9 cellular contexts compared by ENCODE assay signal in genomic region chr13:60448907-60449510, GRCh38. TPM values are rescaled to one million over a fixed set of nuclear protein-coding genes. Genes with fewer than 3 reads are reported as not detected.
A peak's percentile ranks its signal among the peaks of the same experiment; 100 is the strongest.
DNase-seq lines count a peak whose midpoint lies in the region; ATAC-seq and TF ChIP-seq lines count a peak whose summit lies in the region.
"Had no signal": no experiment of that assay in that cellular context is flagged by ENCODE, and none has a peak within 500 bp of the region (broad histone marks: within the 10 kb centered on the region; RNA-seq: fewer than 3 reads in every experiment).

No MANE protein-coding gene starts in this region.

- H3K4me1 Mint-ChIP-seq in activated B cell treated with CpG ODN at 0.5 μM for 24 hours: no peaks in the 10 kb centered on the region
- H3K4me1 Mint-ChIP-seq: stimulated activated naive B cell treated with anti-CD40 and anti-IgM and Interleukin-4, amounts not matched to agents 10 μg/mL and 1 μg/mL and 100 μg/mL, for 72 hours had no signal

- POLR2A ChIA-PET in HEK293 (lab: Yijun Ruan, JAX) (no interaction called here), activated B cell treated with CpG ODN at 0.5 μM for 24 hours (lab: Charles Lee) (no interaction called here)

- no peak overlapping the region for H3K4me3 Mint-ChIP-seq in activated B cell treated with CpG ODN at 0.5 μM for 24 hours
- H3K4me3 Mint-ChIP-seq: stimulated activated naive B cell treated with anti-CD40 and anti-IgM and Interleukin-4, amounts not matched to agents 10 μg/mL and 1 μg/mL and 100 μg/mL, for 72 hours had no signal

- H3K36me3 Mint-ChIP-seq in activated B cell treated with CpG ODN at 0.5 μM for 24 hours (ENCODE audit: low read depth): peaks cover 10% of the 10 kb centered on the region

- H3K27ac ChIP-seq in cardiac muscle cell: no peak overlapping the region
- H3K27ac ChIP-seq in HEK293 (ENCODE audit: extremely low read depth, low read depth, low read length): no peak overlapping the region
- H3K27ac ChIP-seq in right atrium auricular region: no peak overlapping the region

- no peak for TF ChIP-seq POLR2A in NB4 (IDR thresholded peaks at IDR 0.05; ENCODE audit: extremely low read depth, insufficient read length)

- H3K4me1 ChIP-seq in cardiac muscle cell (ENCODE audit: low read depth) (no peaks in the 10 kb centered on the region), HEK293 (ENCODE audit: control insufficient read depth, insufficient read depth, low read length) (no peaks in the 10 kb centered on the region), right atrium auricular region (no peaks in the 10 kb centered on the region)

- H3K27me3 Mint-ChIP-seq in activated B cell treated with CpG ODN at 0.5 μM for 24 hours: no peaks in the 10 kb centered on the region
- H3K27me3 Mint-ChIP-seq: stimulated activated naive B cell treated with anti-CD40 and anti-IgM and Interleukin-4, amounts not matched to agents 10 μg/mL and 1 μg/mL and 100 μg/mL, for 72 hours had no signal

- no peak overlapping the region for H3K27ac Mint-ChIP-seq in activated B cell treated with CpG ODN at 0.5 μM for 24 hours
- H3K27ac Mint-ChIP-seq: stimulated activated naive B cell treated with anti-CD40 and anti-IgM and Interleukin-4, amounts not matched to agents 10 μg/mL and 1 μg/mL and 100 μg/mL, for 72 hours had no signal

- H3K9me3 ChIP-seq in cardiac muscle cell (ENCODE audit: low read depth) (no peaks in the 10 kb centered on the region), HEK293 (ENCODE audit: control insufficient read depth, insufficient read depth, low read depth, low read length) (no peaks in the 10 kb centered on the region), right atrium auricular region (no peaks in the 10 kb centered on the region)

- intact Hi-C loops in Right ventricle myocardium inferior (cut with DNase I) (no loop called here), activated B cell treated with CpG ODN at 0.5 μM for 24 hours (cut with micrococcal nuclease) (no loop called here)

- CTCF ChIA-PET in HEK293 (lab: Yijun Ruan, JAX): interaction anchor here (0.5 to 2.0 kb wide), 13 partner anchors 9 to 764 kb away, joined by 3 to 8 read pairs (median 3); no protein-coding TSS in a partner anchor
- CTCF ChIA-PET in activated B cell treated with CpG ODN at 0.5 μM for 24 hours (lab: Charles Lee): interaction anchor here (1.5 to 1.9 kb wide), 3 partner anchors 9 to 18 kb away, joined by 3 to 9 read pairs (median 6); no protein-coding TSS in a partner anchor

- no peaks in the 10 kb centered on the region for H3K27me3 ChIP-seq in cardiac muscle cell
- H3K27me3 ChIP-seq in right atrium auricular region: no peaks in the 10 kb centered on the region

- H3K36me3 ChIP-seq in cardiac muscle cell (no peaks in the 10 kb centered on the region), HEK293 (ENCODE audit: control insufficient read depth in 2 of 2, insufficient read depth in 1 of 2, low read length in 2 of 2) (no peaks in the 10 kb centered on the region), right atrium auricular region (no peaks in the 10 kb centered on the region)

- no peaks in the 10 kb centered on the region for H3K9me3 Mint-ChIP-seq in activated B cell treated with CpG ODN at 0.5 μM for 24 hours
- H3K9me3 Mint-ChIP-seq: stimulated activated naive B cell treated with anti-CD40 and anti-IgM and Interleukin-4, amounts not matched to agents 10 μg/mL and 1 μg/mL and 100 μg/mL, for 72 hours had no signal

- peak; percentile 50 to 74 for DNase-seq in cardiac muscle cell (ENCODE audit: low read depth in 1 of 2, low spot score in 1 of 2)
- no peak for DNase-seq in Right ventricle myocardium inferior (ENCODE audit: missing footprints)
- peak; percentile 63 for DNase-seq in NB4 (ENCODE audit: low read depth)
- no peak for DNase-seq in activated B cell treated with CpG ODN at 0.5 μM for 24 hours
- no peak for DNase-seq in right atrium auricular region (ENCODE audit: low spot score)
- DNase-seq in stromal cell of bone marrow (ENCODE audit: low read depth): peak; percentile 41
- no peak for DNase-seq in NCI-H128 (lab: John Stamatoyannopoulos, UW; ENCODE audit: unreplicated experiment)
- DNase-seq: stimulated activated naive B cell treated with anti-CD40 and anti-IgM and Interleukin-4, amounts not matched to agents 10 μg/mL and 1 μg/mL and 100 μg/mL, for 72 hours had no signal

- TF ChIP-seq CTCF in cardiac muscle cell (IDR thresholded peaks at IDR 0.05; ENCODE audit: low read depth, low read length): peak; percentile 83
- no peak for TF ChIP-seq CTCF in HEK293 (tag by site-specific recombination; IDR thresholded peaks at IDR 0.05)
- peak; percentile 82 for TF ChIP-seq CTCF in NB4 (IDR thresholded peaks at IDR 0.05; ENCODE audit: low read depth, low read length)
- peak; percentile 63 for TF ChIP-seq CTCF in activated B cell treated with CpG ODN at 0.5 μM for 24 hours (IDR thresholded peaks at IDR 0.05)
- peak; percentile 81 to 82 for TF ChIP-seq CTCF in right atrium auricular region (IDR thresholded peaks at IDR 0.05)

- no peak overlapping the region for H3K4me3 ChIP-seq in cardiac muscle cell
- H3K4me3 ChIP-seq in HEK293 (ENCODE audit: low read depth, low read length): no peak overlapping the region
- no peak overlapping the region for H3K4me3 ChIP-seq in NB4 (ENCODE audit: low read depth, low read length)
- no peak overlapping the region for H3K4me3 ChIP-seq in right atrium auricular region

- no peak for ATAC-seq in Right ventricle myocardium inferior
- ATAC-seq in activated B cell treated with CpG ODN at 0.5 μM for 24 hours (ENCODE audit: low read depth): no peak

TF ChIP-seq in HEK293, 187 proteins besides CTCF, POLR2A, EP300 and RAD21:
- TF ChIP-seq ZNF654 (tag by site-specific recombination; IDR thresholded peaks at IDR 0.05; ENCODE audit: low read depth): peak; percentile 49
- no peak for TF ChIP-seq ZNF266 (tag by site-specific recombination; IDR thresholded peaks at IDR 0.05; ENCODE audit: low read depth)

RNA-seq across cellular contexts. Expression of gene TDRD3, which starts 52.0 kb away (rescaled TPM):
- total RNA-seq in cardiac muscle cell (20.1 and 29.5 TPM in 2 replicates), Right ventricle myocardium inferior (40.2 TPM), activated B cell treated with CpG ODN at 0.5 μM for 24 hours (19.7 and 22.5 TPM in 2 replicates), right atrium auricular region (10 to 100 TPM; 28.3 to 31.4 TPM)
- polyA plus RNA-seq in cardiac muscle cell: 20.8 and 24.5 TPM in 2 replicates

Comparison
In these comparisons a context has a peak if more than half of its experiments do, and no peak if none do; other contexts are left out.
1. DNase-seq: peak in cardiac muscle cell (2 of 2), NB4 (single experiment) and stromal cell of bone marrow (single experiment); none in Right ventricle myocardium inferior (single experiment), activated B cell treated with CpG ODN at 0.5 μM for 24 hours (single experiment), right atrium auricular region (single experiment) and NCI-H128 (single experiment).